25 cellular contexts compared by ENCODE assay signal in genomic region chr11:66158156-66158555, GRCh38.
"Had no signal": no experiment of that assay in that cellular context is flagged by ENCODE, and none has a peak within 500 bp of the region (broad histone marks: within the 10 kb centered on the region; RNA-seq: fewer than 3 reads in every experiment).

No MANE protein-coding gene starts in this region.

- DNase-seq: activated CD4-positive, alpha-beta T cell treated with anti-CD3 and anti-CD28 coated beads for 48 hours; activated CD8-positive, alpha-beta memory T cell treated with anti-CD3 and anti-CD28 coated beads, Interleukin-2, amount 50 U/mL, for 4 hours; activated gamma-delta T cell treated with Interleukin-2 at 50 U/mL for 16 hours; endodermal cell; foreskin fibroblast; left colon; midbrain; stimulated activated CD4-positive, alpha-beta T cell treated with anti-CD3 and anti-CD28 coated beads, Interleukin-2, amount 100 ng/mL, for 24 hours; stimulated activated naive CD8-positive, alpha-beta T cell treated with anti-CD3 and anti-CD28 coated beads, Interleukin-15, amount 100 ng/mL, for 72 hours; SW 1271; transverse colon had no signal

- H3K36me3 ChIP-seq: ascending aorta, prostate gland, right atrium auricular region, suprapubic skin, transverse colon, vagina had no signal

- H3K4me1 ChIP-seq: ascending aorta, prostate gland had no signal

- H3K4me3 Mint-ChIP-seq: activated T-helper 1 cell treated with anti-CD3 and anti-CD28 coated beads, Interleukin-12 subunit alpha, Interleukin-12 subunit beta, Interleukin-2, Interleukin-4 antibody, amounts not matched to agents 30 ng/mL and 10 ng/mL and 1 ng/mL, durations not matched to agents 14 hours and 24 hours and 36 hours; endodermal cell; neural crest cell; stimulated activated naive CD8-positive, alpha-beta T cell treated with anti-CD3 and anti-CD28 coated beads, Interleukin-15, amount 100 ng/mL, for 72 hours; T-helper 2 cell treated with Interferon-gamma antibody and Interleukin-4, amounts not matched to agents 5 μg/mL and 100 μg/mL, for 36 hours; WTC11 had no signal

- H3K27me3 ChIP-seq: ascending aorta, hepatocyte, right atrium auricular region, suprapubic skin, transverse colon, vagina had no signal

- H3K4me3 ChIP-seq: ascending aorta, hepatocyte, lung, prostate gland, right atrium auricular region, suprapubic skin, transverse colon, vagina had no signal

- ATAC-seq: left colon, WTC11 had no signal

- H3K9me3 Mint-ChIP-seq: activated T-helper 1 cell treated with anti-CD3 and anti-CD28 coated beads, Interleukin-12 subunit alpha, Interleukin-12 subunit beta, Interleukin-2, Interleukin-4 antibody, amounts not matched to agents 30 ng/mL and 10 ng/mL and 1 ng/mL, durations not matched to agents 14 hours and 24 hours and 36 hours; endodermal cell; neural crest cell; stimulated activated naive CD8-positive, alpha-beta T cell treated with anti-CD3 and anti-CD28 coated beads, Interleukin-15, amount 100 ng/mL, for 72 hours; T-helper 2 cell treated with Interferon-gamma antibody and Interleukin-4, amounts not matched to agents 5 μg/mL and 100 μg/mL, for 36 hours; WTC11 had no signal

- H3K27ac ChIP-seq: ascending aorta, epithelial cell of prostate, hepatocyte, prostate gland, right atrium auricular region, suprapubic skin, transverse colon, vagina had no signal

- H3K36me3 Mint-ChIP-seq: WTC11 had no signal

- FAIRE-seq: islet of Langerhans, TTC549 had no signal

- H3K4me2 ChIP-seq: hepatocyte had no signal

- H3K27me3 Mint-ChIP-seq: stimulated activated naive CD8-positive, alpha-beta T cell treated with anti-CD3 and anti-CD28 coated beads, Interleukin-15, amount 100 ng/mL, for 72 hours had no signal

- H3K4me1 Mint-ChIP-seq: neural crest cell, WTC11 had no signal

- H2AFZ ChIP-seq: hepatocyte had no signal

- H3K27ac Mint-ChIP-seq: T-helper 2 cell treated with Interferon-gamma antibody and Interleukin-4, amounts not matched to agents 5 μg/mL and 100 μg/mL, for 36 hours; WTC11 had no signal

- H3K9me3 ChIP-seq: ascending aorta, prostate gland, right atrium auricular region, suprapubic skin, transverse colon, vagina had no signal
